In genomic region chr3:52983828-52984227, GRCh38 we compare ENCODE assay signal across 8 cellular contexts.
DNase-seq lines count a peak whose midpoint lies in the region; ATAC-seq and TF ChIP-seq lines count a peak whose summit lies in the region.

No MANE protein-coding gene starts in this region.

- no peak for TF ChIP-seq CTCF in OCI-LY1 (IDR thresholded peaks at IDR 0.05; ENCODE audit: low read length)
- no peak for TF ChIP-seq CTCF in natural killer cell (IDR thresholded peaks at IDR 0.05)

- peak overlapping the region; percentile 67 for H3K4me2 ChIP-seq in OCI-LY1 (ENCODE audit: low read length)

- peak overlapping the region; percentile 99 for H3K27ac ChIP-seq in OCI-LY1 (ENCODE audit: low read depth, low read length, poor library complexity, severe bottlenecking)

- H3K36me3 Mint-ChIP-seq in natural killer cell: no peaks in the 10 kb centered on the region

- ATAC-seq in GM18508 (IDR thresholded peaks at IDR 0.05; ENCODE audit: insufficient read depth, unreplicated experiment): peak; percentile 12
- peak; percentile 20 for ATAC-seq in GM21737 (IDR thresholded peaks at IDR 0.05; ENCODE audit: unreplicated experiment)
- ATAC-seq in natural killer cell: peak in 2 of 3 donors; percentile 7 to 24

- H3K4me3 ChIP-seq in OCI-LY1 (ENCODE audit: low read depth, low read length, poor library complexity, severe bottlenecking): peak overlapping the region; percentile 40

- H3K27me3 Mint-ChIP-seq in natural killer cell (ENCODE audit: low read depth in 2 of 2): no peaks in the 10 kb centered on the region

- 0 out of 2 replicates have a peak, but pooled peaks cover 9% of the 10 kb centered on the region for H3F3A ChIP-seq in OCI-LY1 (ENCODE audit: insufficient read depth, low read length)

- H3K4me3 Mint-ChIP-seq in natural killer cell: peak overlapping the region; percentile 18

- H3K27me3 ChIP-seq in OCI-LY1 (ENCODE audit: insufficient read depth, low read length): no peaks in the 10 kb centered on the region

- intact Hi-C loops in natural killer cell (cut with micrococcal nuclease): no loop called here

- H3K9me3 Mint-ChIP-seq in natural killer cell: no peaks in the 10 kb centered on the region

- H3K9ac ChIP-seq in OCI-LY1 (ENCODE audit: low read length): peak overlapping the region; percentile 59

- DNase-seq in natural killer cell: no peak
- DNase-seq in midbrain (lab: John Stamatoyannopoulos, UW): no peak
- DNase-seq in glomerular visceral epithelial cell (ENCODE audit: extremely low spot score): no peak
- DNase-seq in NCI-H1436 treated with DMSO at 0.1 percent for 48 hours (lab: John Stamatoyannopoulos, UW): no peak
- DNase-seq in stimulated activated CD4-positive, alpha-beta T cell treated with anti-CD3 and anti-CD28 coated beads, Interleukin-2, amount 100 ng/mL, for 48 hours: no peak

- H3K9me3 ChIP-seq in OCI-LY1 (ENCODE audit: low read length): no peaks in the 10 kb centered on the region

- H3K4me1 ChIP-seq in OCI-LY1 (ENCODE audit: insufficient read depth, low read length, severe bottlenecking): peaks cover 44% of the 10 kb centered on the region

- H3K4me1 Mint-ChIP-seq in natural killer cell: peaks cover 29 to 31% of the 10 kb centered on the region in 2 donors

- no peak overlapping the region for H2AFZ ChIP-seq in OCI-LY1 (ENCODE audit: low read length)

- H3K27ac Mint-ChIP-seq in natural killer cell: peak overlapping the region; percentile 46 to 85

- no peaks in the 10 kb centered on the region for H3K9me2 ChIP-seq in OCI-LY1 (ENCODE audit: low read depth, low read length)

- no peaks in the 10 kb centered on the region for H3K36me3 ChIP-seq in OCI-LY1 (ENCODE audit: insufficient read depth, low read length)

- H4K20me1 ChIP-seq in OCI-LY1 (ENCODE audit: insufficient read depth, low read length): no peaks in the 10 kb centered on the region

- 0 out of 2 replicates have a peak, but pooled peaks cover 4% of the 10 kb centered on the region for H3K79me2 ChIP-seq in OCI-LY1 (ENCODE audit: insufficient read depth, low read length)
